In genomic region chr7:128082431-128082830, GRCh38 we compare ENCODE assay signal across 26 cellular contexts. TPM values are rescaled to one million over a fixed set of nuclear protein-coding genes. Genes with fewer than 3 reads are reported as not detected.
DNase-seq lines count a peak whose midpoint lies in the region; ATAC-seq, FAIRE-seq and TF ChIP-seq lines count a peak whose summit lies in the region.
"Had no signal": no experiment of that assay in that cellular context is flagged by ENCODE, and none has a peak within 500 bp of the region (broad histone marks: within the 10 kb centered on the region; RNA-seq: fewer than 3 reads in every experiment).

No MANE protein-coding gene starts in this region.

- TF ChIP-seq CTCF in astrocyte (IDR thresholded peaks at IDR 0.05; ENCODE audit: insufficient read depth, low read depth, low read length) (no peak), neural progenitor cell (IDR thresholded peaks at IDR 0.05) (no peak)

- H3K36me3 Mint-ChIP-seq in astrocyte (ENCODE audit: low read depth, unreplicated experiment) (peaks cover 35% of the 10 kb centered on the region), neural progenitor cell (peaks cover 20% of the 10 kb centered on the region)

- DNase-seq in astrocyte (ENCODE audit: low read depth) (no peak), left ventricle myocardium superior (no peak), neural progenitor cell (ENCODE audit: low spot score) (peak; percentile 48), NCI-H1048 (lab: John Stamatoyannopoulos, UW) (no peak)
- no peak for DNase-seq in stimulated activated naive CD4-positive, alpha-beta T cell treated with Interleukin-2 at 50 U/mL for 16 hours (lab: John Stamatoyannopoulos, UW)
- no peak for DNase-seq in activated CD4-positive, alpha-beta T cell treated with anti-CD3 and anti-CD28 coated beads, Interleukin-2, amount 50 U/mL, for 48 hours
- DNase-seq: Calu3, DMS79 treated with DMSO at 0.1 percent for 48 hours, GF-D8, NCI-H2029 treated with DMSO at 0.1 percent for 48 hours, NCI-H526 treated with DMSO at 0.1 percent for 48 hours, PC-9, SHP77 had no signal

- peak overlapping the region in 9 of 11 experiments; percentile 44 to 91 (median 81); a peak in 17 of 22 replicates for H3K4me2 ChIP-seq in BLaER1 treated with 17β-estradiol and CSF1 and Interleukin-3, amounts not matched to agents 10 nM and 100 nM
- no peak overlapping the region for H3K4me2 ChIP-seq in astrocyte (ENCODE audit: low read length)
- H3K4me2 ChIP-seq in neural progenitor cell = no peak overlapping the region
- H3K4me2 ChIP-seq: A549, PC-9 had no signal

- peak overlapping the region; percentile 53 for H3K27ac Mint-ChIP-seq in astrocyte (ENCODE audit: unreplicated experiment)
- H3K27ac Mint-ChIP-seq in neural progenitor cell = peak overlapping the region; percentile 37

- intact Hi-C loops in left ventricle myocardium superior (cut with micrococcal nuclease) = no loop called here

- ATAC-seq in left ventricle myocardium superior (peak; percentile 20), HG02885 (IDR thresholded peaks at IDR 0.05; ENCODE audit: poor library complexity, unreplicated experiment) (no peak)
- ATAC-seq: A549, HepG2 had no signal

- peak overlapping the region in 8 of 11 experiments; percentile 7 to 60 (median 40); a peak in 15 of 22 replicates for H3K27ac ChIP-seq in BLaER1 treated with 17β-estradiol and CSF1 and Interleukin-3, amounts not matched to agents 10 nM and 100 nM
- H3K27ac ChIP-seq in astrocyte (ENCODE audit: low read depth, low read length) (no peak overlapping the region), neural progenitor cell (no peak overlapping the region)
- H3K27ac ChIP-seq: A549, PC-9 had no signal

- peaks cover 0 to 76% (median 7%) of the 10 kb centered on the region in 11 experiments; a peak in 7 of 22 replicates for H4K20me1 ChIP-seq in BLaER1 treated with 17β-estradiol and CSF1 and Interleukin-3, amounts not matched to agents 10 nM and 100 nM
- H4K20me1 ChIP-seq in astrocyte (ENCODE audit: insufficient read depth, low read length) = peaks cover 92% of the 10 kb centered on the region
- peaks cover 12% of the 10 kb centered on the region for H4K20me1 ChIP-seq in neural progenitor cell (ENCODE audit: low read depth)

- H3K27me3 Mint-ChIP-seq in astrocyte (ENCODE audit: low read depth, unreplicated experiment) (no peaks in the 10 kb centered on the region), neural progenitor cell (ENCODE audit: insufficient read depth, low read depth) (peaks cover 8% of the 10 kb centered on the region)

- H3K4me3 Mint-ChIP-seq in astrocyte (ENCODE audit: unreplicated experiment) (no peak overlapping the region), neural progenitor cell (peak overlapping the region; percentile 64)
- H3K4me3 Mint-ChIP-seq: CD14-positive monocyte had no signal

- peaks cover 76 to 100% (median 94%) of the 10 kb centered on the region in 11 experiments for H3K36me3 ChIP-seq in BLaER1 treated with 17β-estradiol and CSF1 and Interleukin-3, amounts not matched to agents 10 nM and 100 nM
- H3K36me3 ChIP-seq in astrocyte (ENCODE audit: insufficient read depth, low read length) = peaks cover 22% of the 10 kb centered on the region
- no peaks in the 10 kb centered on the region for H3K36me3 ChIP-seq in neural progenitor cell

- peak overlapping the region in 1 of 10 experiments; percentile 3; a peak in 1 of 20 replicates for H3K4me3 ChIP-seq in BLaER1 treated with 17β-estradiol and CSF1 and Interleukin-3, amounts not matched to agents 10 nM and 100 nM
- H3K4me3 ChIP-seq in astrocyte (ENCODE audit: insufficient read depth, low read depth, low read length) = no peak overlapping the region
- H3K4me3 ChIP-seq in neural progenitor cell = no peak overlapping the region
- H3K4me3 ChIP-seq: A549, PC-9 had no signal

- peaks cover 8% of the 10 kb centered on the region for H3K4me1 Mint-ChIP-seq in astrocyte (ENCODE audit: low read depth, unreplicated experiment)
- peaks cover 39% of the 10 kb centered on the region for H3K4me1 Mint-ChIP-seq in neural progenitor cell
- H3K4me1 Mint-ChIP-seq: CD14-positive monocyte had no signal

- H3K27me3 ChIP-seq in BLaER1 treated with 17β-estradiol and CSF1 and Interleukin-3, amounts not matched to agents 10 nM and 100 nM = no peaks in the 10 kb centered on the region
- H3K27me3 ChIP-seq in astrocyte (ENCODE audit: insufficient read depth, low read length) (no peaks in the 10 kb centered on the region), neural progenitor cell (no peaks in the 10 kb centered on the region)

- FAIRE-seq in astrocyte (lab: Jason Lieb, UNC) = no peak
- FAIRE-seq: A549, GM12891, GM19239, H54, HepG2 had no signal

- no peaks in the 10 kb centered on the region for H3F3A ChIP-seq in neural progenitor cell (ENCODE audit: low read depth)

- H3K9me3 ChIP-seq in BLaER1 treated with 17β-estradiol and CSF1 and Interleukin-3, amounts not matched to agents 10 nM and 100 nM (replicated peaks in 1 of 11) = no peaks in the 10 kb centered on the region
- H3K9me3 ChIP-seq in astrocyte (ENCODE audit: insufficient read depth, low read depth, low read length) (no peaks in the 10 kb centered on the region), neural progenitor cell (ENCODE audit: low read depth) (no peaks in the 10 kb centered on the region)
- H3K9me3 ChIP-seq: A549 had no signal

- no peaks in the 10 kb centered on the region for H3K9me3 Mint-ChIP-seq in astrocyte (ENCODE audit: unreplicated experiment)
- no peaks in the 10 kb centered on the region for H3K9me3 Mint-ChIP-seq in neural progenitor cell
- H3K9me3 Mint-ChIP-seq: CD14-positive monocyte had no signal

- peaks cover 0 to 47% (median 37%) of the 10 kb centered on the region in 10 experiments; a peak in 17 of 20 replicates for H3K4me1 ChIP-seq in BLaER1 treated with 17β-estradiol and CSF1 and Interleukin-3, amounts not matched to agents 10 nM and 100 nM
- peaks cover 4% of the 10 kb centered on the region for H3K4me1 ChIP-seq in astrocyte (ENCODE audit: insufficient read depth, low read length)
- peaks cover 6% of the 10 kb centered on the region for H3K4me1 ChIP-seq in neural progenitor cell
- H3K4me1 ChIP-seq: A549 had no signal

- peak overlapping the region in 8 of 11 experiments; percentile 4 to 60 (median 26); a peak in 12 of 22 replicates for H3K9ac ChIP-seq in BLaER1 treated with 17β-estradiol and CSF1 and Interleukin-3, amounts not matched to agents 10 nM and 100 nM
- H3K9ac ChIP-seq in astrocyte (ENCODE audit: low read length) (no peak overlapping the region), neural progenitor cell (no peak overlapping the region)

- H2AFZ ChIP-seq in astrocyte (ENCODE audit: low read depth, low read length) (no peak overlapping the region), neural progenitor cell (replicated peaks) (no peak overlapping the region)
- H2AFZ ChIP-seq: PC-9 had no signal

- H3K79me2 ChIP-seq in astrocyte (ENCODE audit: insufficient read depth, low read length) (no peaks in the 10 kb centered on the region), neural progenitor cell (ENCODE audit: low read depth) (no peaks in the 10 kb centered on the region)

RNA-seq across cellular contexts. Expression of gene LRRC4, which starts 51.2 kb away (rescaled TPM):
- total RNA-seq in astrocyte (4.4 and 4.5 TPM in 2 replicates), left ventricle myocardium superior (3.3 TPM), neural progenitor cell (ENCODE audit: low replicate concordance) (19.8 and 26.9 TPM in 2 replicates)
- total RNA-seq: Calu3, HepG2, HT1080, MCF 10A, NCI-H460, RPMI7951, SK-MEL-5 had no signal

Comparison
In these comparisons a context has a peak if more than half of its experiments do, and no peak if none do; other contexts are left out.
1. H3K27ac ChIP-seq: peak in BLaER1 treated with 17β-estradiol and CSF1 and Interleukin-3, amounts not matched to agents 10 nM and 100 nM (8 of 11); none in astrocyte (single experiment) and neural progenitor cell (single experiment).
2. H3K4me2 ChIP-seq: peak in BLaER1 treated with 17β-estradiol and CSF1 and Interleukin-3, amounts not matched to agents 10 nM and 100 nM (9 of 11); none in astrocyte (single experiment) and neural progenitor cell (single experiment).
3. H3K9ac ChIP-seq: peak in BLaER1 treated with 17β-estradiol and CSF1 and Interleukin-3, amounts not matched to agents 10 nM and 100 nM (8 of 11); none in astrocyte (single experiment) and neural progenitor cell (single experiment).